1 cellular context compared by ENCODE assay signal in genomic region chr5:158531899-158532298, GRCh38.
A peak's percentile ranks its signal among the peaks of the same experiment; 100 is the strongest.
TF ChIP-seq lines count a peak whose summit lies in the region.

No MANE protein-coding gene starts in this region.

TF ChIP-seq in neural cell, 6 proteins besides CTCF, POLR2A, EP300 and RAD21 (continued from another document):
- peak; percentile 86 for TF ChIP-seq REST (IDR thresholded peaks at IDR 0.05; ENCODE audit: borderline replicate concordance)
- TF ChIP-seq MXI1 (conservative IDR thresholded peaks at IDR 0.05; ENCODE audit: poor library complexity, severe bottlenecking) = no peak
- TF ChIP-seq SMC3 (conservative IDR thresholded peaks at IDR 0.05; ENCODE audit: poor library complexity) = peak; percentile 43
